ENCODE assay signal across 26 cellular contexts in the genomic region with DNA sequence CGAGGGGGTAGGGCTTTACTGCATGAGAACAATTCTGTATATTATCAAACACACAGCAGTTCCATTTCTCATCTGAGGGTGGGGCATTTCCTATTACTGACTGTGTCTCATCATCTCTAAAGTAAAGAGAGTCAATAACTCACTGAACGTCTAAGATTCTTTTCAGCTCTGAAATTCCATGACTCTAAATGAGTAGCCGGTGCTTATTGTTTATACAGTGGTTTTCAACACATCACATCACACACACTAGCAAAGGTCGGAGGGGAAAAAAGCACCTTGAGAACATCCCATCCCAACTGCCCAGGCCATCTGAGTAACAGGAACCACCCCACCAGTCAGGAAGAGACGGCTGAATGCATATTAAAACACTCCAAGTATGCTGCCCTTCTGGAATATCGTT.
DNase-seq lines count a peak whose midpoint lies in the region; ATAC-seq, FAIRE-seq and TF ChIP-seq lines count a peak whose summit lies in the region.
"Had no signal": no experiment of that assay in that cellular context is flagged by ENCODE, and none has a peak within 500 bp of the region (broad histone marks: within the 10 kb centered on the region; RNA-seq: fewer than 3 reads in every experiment).

No MANE protein-coding gene starts in this region.

- H3K4me3 ChIP-seq in cardiac muscle cell (no peak overlapping the region), endothelial cell of umbilical vein (replicated peaks in 1 of 3; ENCODE audit: insufficient read depth in 1 of 3, low read depth in 1 of 3, low read length in 3 of 3) (no peak overlapping the region)
- H3K4me3 ChIP-seq: A549, dorsolateral prefrontal cortex, left ventricle myocardium inferior, MG63, PC-9, transverse colon had no signal

- no peaks in the 10 kb centered on the region for H3K36me3 Mint-ChIP-seq in WTC11

- no peak for TF ChIP-seq POLR2A in endothelial cell of umbilical vein (IDR thresholded peaks at IDR 0.05; ENCODE audit: low read depth, low read length)
- TF ChIP-seq POLR2A in GM18505 (IDR thresholded peaks at IDR 0.05; ENCODE audit: borderline replicate concordance, extremely low read depth, insufficient read depth, insufficient read length), result no peak

- no peaks in the 10 kb centered on the region for H4K20me1 ChIP-seq in endothelial cell of umbilical vein (replicated peaks; ENCODE audit: control insufficient read depth, extremely low read depth, insufficient read depth, low read length)

- 0 out of 2 replicates have a peak overlapping the region, but pooled peaks have one; percentile 2 for H3K27ac Mint-ChIP-seq in WTC11
- H3K27ac Mint-ChIP-seq: activated T-cell treated with anti-CD3 and anti-CD28 coated beads, Interleukin-2, amount 50 U/mL, for 72 hours; IgD-negative memory B cell had no signal

- FAIRE-seq in endothelial cell of umbilical vein (lab: Jason Lieb, UNC), result no peak
- FAIRE-seq: A549, frontal cortex had no signal

- POLR2A ChIA-PET in WTC11 (lab: Charles Lee), result no interaction called here
- POLR2A ChIA-PET in endothelial cell of umbilical vein (lab: Charles Lee), result no interaction called here

- H3K4me2 ChIP-seq in endothelial cell of umbilical vein (ENCODE audit: insufficient read depth, low read length), result no peak overlapping the region
- H3K4me2 ChIP-seq: A549, PC-9 had no signal

- H3K79me2 ChIP-seq in endothelial cell of umbilical vein (ENCODE audit: control insufficient read depth, insufficient read depth, low read length), result no peaks in the 10 kb centered on the region

- no peaks in the 10 kb centered on the region for H3K9me3 ChIP-seq in cardiac muscle cell (ENCODE audit: low read depth)
- no peaks in the 10 kb centered on the region for H3K9me3 ChIP-seq in endothelial cell of umbilical vein (replicated peaks; ENCODE audit: control insufficient read depth, insufficient read depth, low read length)
- H3K9me3 ChIP-seq: A549, left ventricle myocardium inferior, MG63, transverse colon had no signal

- H3K27me3 ChIP-seq in cardiac muscle cell (no peaks in the 10 kb centered on the region), endothelial cell of umbilical vein (ENCODE audit: control insufficient read depth in 2 of 2, insufficient read depth in 2 of 2, low read length in 2 of 2) (no peaks in the 10 kb centered on the region)
- H3K27me3 ChIP-seq: dorsolateral prefrontal cortex, MG63, transverse colon had no signal

- H3K4me1 ChIP-seq in cardiac muscle cell (ENCODE audit: low read depth) (peaks cover 5% of the 10 kb centered on the region), endothelial cell of umbilical vein (ENCODE audit: control insufficient read depth, extremely low read depth, insufficient read depth, low read length) (peaks cover 29% of the 10 kb centered on the region)
- H3K4me1 ChIP-seq: left ventricle myocardium inferior, transverse colon had no signal

- ATAC-seq in WTC11 (no peak), GM21423 (IDR thresholded peaks at IDR 0.05; ENCODE audit: unreplicated experiment) (no peak), HG03469 (IDR thresholded peaks at IDR 0.05; ENCODE audit: unreplicated experiment) (no peak), GM18505 (IDR thresholded peaks at IDR 0.05; ENCODE audit: unreplicated experiment) (no peak)
- ATAC-seq: A549; activated T-cell treated with anti-CD3 and anti-CD28 coated beads, Interleukin-2, amount 50 U/mL, for 72 hours; sciatic nerve had no signal

- dilution Hi-C loops in endothelial cell of umbilical vein (cut with MboI; ENCODE audit: extremely low pct_ligation_motif_present, low sequenced_read_pairs), result no loop called here

- CTCF ChIA-PET in WTC11 (lab: Charles Lee), result no interaction called here
- CTCF ChIA-PET in endothelial cell of umbilical vein (lab: Charles Lee), result no interaction called here

- H3K4me3 Mint-ChIP-seq in WTC11, result no peak overlapping the region
- H3K4me3 Mint-ChIP-seq: activated naive CD4-positive, alpha-beta T cell treated with anti-CD3 and anti-CD28 coated beads, Interleukin-2, amount 50 U/mL, for 24 hours; activated T-cell treated with anti-CD3 and anti-CD28 coated beads, Interleukin-2, amount 50 U/mL, for 72 hours; IgD-negative memory B cell; nephron had no signal

- DNase-seq in cardiac muscle cell (ENCODE audit: low read depth in 1 of 2, low spot score in 1 of 2), result peak in 1 of 2 donors; percentile 30
- DNase-seq in cardiac septum (ENCODE audit: low spot score), result no peak
- DNase-seq in WTC11 (ENCODE audit: low spot score), result no peak
- DNase-seq in endothelial cell of umbilical vein (ENCODE audit: low read depth, low spot score), result no peak
- DNase-seq in T-helper 9 cell, result no peak
- DNase-seq: activated T-cell treated with anti-CD3 and anti-CD28 coated beads, Interleukin-2, amount 50 U/mL, for 72 hours; dorsolateral prefrontal cortex; hippocampal formation; left ventricle myocardium inferior; MG63; NCI-H1417 treated with DMSO at 0.1 percent for 48 hours; NCI-H82; PC-9; SHP77 treated with DMSO at 0.1 percent for 48 hours; stimulated activated CD4-positive, alpha-beta T cell treated with anti-CD3 and anti-CD28 coated beads, Interleukin-15, amount 100 ng/mL, for 24 hours; transverse colon had no signal

- H3K27me3 Mint-ChIP-seq in WTC11 (ENCODE audit: low read depth), result no peaks in the 10 kb centered on the region
- H3K27me3 Mint-ChIP-seq: activated naive CD4-positive, alpha-beta T cell treated with anti-CD3 and anti-CD28 coated beads, Interleukin-2, amount 50 U/mL, for 24 hours; IgD-negative memory B cell had no signal

- H3K9me1 ChIP-seq in endothelial cell of umbilical vein (replicated peaks; ENCODE audit: control insufficient read depth, extremely low read depth, insufficient read depth, low read length), result no peaks in the 10 kb centered on the region

- no TSS peak for BruUV-seq in endothelial cell of umbilical vein (replicated peaks; lab: Mats Ljungman, UMichigan)

- no peak overlapping the region for H3K9ac ChIP-seq in endothelial cell of umbilical vein (replicated peaks; ENCODE audit: extremely low read depth, insufficient read depth, low read length)

- H3K27ac ChIP-seq in cardiac muscle cell, result peak overlapping the region; percentile 29
- H3K27ac ChIP-seq in endothelial cell of umbilical vein (ENCODE audit: insufficient read depth, low read depth, low read length), result no peak overlapping the region
- H3K27ac ChIP-seq: A549, dorsolateral prefrontal cortex, epithelial cell of prostate, left ventricle myocardium inferior, PC-9, transverse colon had no signal

- TF ChIP-seq CTCF in cardiac muscle cell (IDR thresholded peaks at IDR 0.05; ENCODE audit: low read depth, low read length), result no peak
- TF ChIP-seq CTCF in WTC11 (IDR thresholded peaks at IDR 0.05), result no peak
- no peak for TF ChIP-seq CTCF in endothelial cell of umbilical vein (IDR thresholded peaks at IDR 0.05; ENCODE audit: extremely low read depth in 1 of 2, insufficient read depth in 1 of 2, low read depth in 1 of 2, low read length in 2 of 2)

- intact Hi-C loops in cardiac septum (cut with DNase I) (no loop called here), endothelial cell of umbilical vein (cut with micrococcal nuclease) (no loop called here)

- no peaks in the 10 kb centered on the region for H3K9me3 Mint-ChIP-seq in WTC11
- H3K9me3 Mint-ChIP-seq: activated naive CD4-positive, alpha-beta T cell treated with anti-CD3 and anti-CD28 coated beads, Interleukin-2, amount 50 U/mL, for 24 hours; activated T-cell treated with anti-CD3 and anti-CD28 coated beads, Interleukin-2, amount 50 U/mL, for 72 hours; IgD-negative memory B cell; nephron had no signal

- no peaks in the 10 kb centered on the region for H3K36me3 ChIP-seq in cardiac muscle cell
- no peaks in the 10 kb centered on the region for H3K36me3 ChIP-seq in endothelial cell of umbilical vein (ENCODE audit: control insufficient read depth in 2 of 2, extremely low read depth in 1 of 2, insufficient read depth in 2 of 2, low read length in 2 of 2)
- H3K36me3 ChIP-seq: left ventricle myocardium inferior, MG63, transverse colon had no signal

- peaks cover 6% of the 10 kb centered on the region; the same call in 1 of the 2 replicates for H3K4me1 Mint-ChIP-seq in WTC11
- H3K4me1 Mint-ChIP-seq: IgD-negative memory B cell had no signal

- no peak overlapping the region for H2AFZ ChIP-seq in endothelial cell of umbilical vein (ENCODE audit: low read depth, low read length)
- H2AFZ ChIP-seq: PC-9 had no signal

TF ChIP-seq in WTC11, 78 proteins besides CTCF, POLR2A, EP300 and RAD21 (continues in another document):
- TF ChIP-seq, protein P1, sequence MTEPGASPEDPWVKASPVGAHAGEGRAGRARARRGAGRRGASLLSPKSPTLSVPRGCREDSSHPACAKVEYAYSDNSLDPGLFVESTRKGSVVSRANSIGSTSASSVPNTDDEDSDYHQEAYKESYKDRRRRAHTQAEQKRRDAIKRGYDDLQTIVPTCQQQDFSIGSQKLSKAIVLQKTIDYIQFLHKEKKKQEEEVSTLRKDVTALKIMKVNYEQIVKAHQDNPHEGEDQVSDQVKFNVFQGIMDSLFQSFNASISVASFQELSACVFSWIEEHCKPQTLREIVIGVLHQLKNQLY (CRISPR knock-in tag; IDR thresholded peaks at IDR 0.05), result no peak
- TF ChIP-seq, protein P2, sequence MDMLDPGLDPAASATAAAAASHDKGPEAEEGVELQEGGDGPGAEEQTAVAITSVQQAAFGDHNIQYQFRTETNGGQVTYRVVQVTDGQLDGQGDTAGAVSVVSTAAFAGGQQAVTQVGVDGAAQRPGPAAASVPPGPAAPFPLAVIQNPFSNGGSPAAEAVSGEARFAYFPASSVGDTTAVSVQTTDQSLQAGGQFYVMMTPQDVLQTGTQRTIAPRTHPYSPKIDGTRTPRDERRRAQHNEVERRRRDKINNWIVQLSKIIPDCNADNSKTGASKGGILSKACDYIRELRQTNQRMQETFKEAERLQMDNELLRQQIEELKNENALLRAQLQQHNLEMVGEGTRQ (CRISPR knock-in tag; IDR thresholded peaks at IDR 0.05), result no peak
- TF ChIP-seq NR3C1 (CRISPR knock-in tag; conservative IDR thresholded peaks at IDR 0.05; ENCODE audit: low read depth), result no peak

TF ChIP-seq in endothelial cell of umbilical vein, 7 proteins besides CTCF, POLR2A, EP300 and RAD21:
- TF ChIP-seq FOS (IDR thresholded peaks at IDR 0.05; ENCODE audit: borderline replicate concordance, insufficient read depth, low read length) (peak; percentile 13), EZH2 (IDR thresholded peaks at IDR 0.05; ENCODE audit: borderline replicate concordance, low read depth, low read length, severe bottlenecking) (no peak), JUN (IDR thresholded peaks at IDR 0.05; ENCODE audit: borderline replicate concordance, insufficient read depth, insufficient read length, low read depth) (no peak)
